9 cellular contexts compared by ENCODE assay signal in genomic region chrX:132292753-132293152, GRCh38.
DNase-seq lines count a peak whose midpoint lies in the region; ATAC-seq, FAIRE-seq and TF ChIP-seq lines count a peak whose summit lies in the region.
"Had no signal": no experiment of that assay in that cellular context is flagged by ENCODE, and none has a peak within 500 bp of the region (broad histone marks: within the 10 kb centered on the region; RNA-seq: fewer than 3 reads in every experiment).

No MANE protein-coding gene starts in this region.

- H3F3A ChIP-seq in Loucy (ENCODE audit: low read depth): no peaks in the 10 kb centered on the region

- H3K4me3 Mint-ChIP-seq in CD4-positive, alpha-beta T cell: no peak overlapping the region

- CTCF ChIA-PET in CD4-positive, alpha-beta T cell (lab: Charles Lee): interaction anchor here (0.9 to 2.0 kb wide), 6 partner anchors 10 to 342 kb away, joined by 3 to 11 read pairs (median 4); no protein-coding TSS in a partner anchor

- H3K4me3 ChIP-seq in Loucy (ENCODE audit: low read length, poor library complexity, severe bottlenecking): peak overlapping the region; percentile 32
- no peak overlapping the region for H3K4me3 ChIP-seq in bronchial epithelial cell (ENCODE audit: low read depth, low read length)
- H3K4me3 ChIP-seq in kidney epithelial cell (ENCODE audit: low read depth, low read length): no peak overlapping the region
- no peak overlapping the region for H3K4me3 ChIP-seq in tibial artery
- H3K4me3 ChIP-seq: SJSA1 had no signal

- peak overlapping the region; percentile 76 for H2AFZ ChIP-seq in Loucy (ENCODE audit: low read length)

- H3K27ac ChIP-seq in CD4-positive, alpha-beta T cell (ENCODE audit: low read depth, low read length): no peak overlapping the region
- H3K27ac ChIP-seq in tibial artery: no peak overlapping the region
- H3K27ac ChIP-seq: SJSA1 had no signal

- peak; percentile 47 for FAIRE-seq in bronchial epithelial cell (lab: Jason Lieb, UNC)

- H3K9ac ChIP-seq in Loucy (ENCODE audit: low read depth, low read length, poor library complexity, severe bottlenecking): no peak overlapping the region

- intact Hi-C loops in CD4-positive, alpha-beta T cell (cut with DNase I, micrococcal nuclease): loop anchor here (1.0 to 10.0 kb wide), 7 partner anchors 192 to 450 kb away; partner anchors contain the start of gene MBNL3 (in 1 of the 2)
- intact Hi-C loops in tibial artery (cut with DNase I; ENCODE audit: low total_unique reads): no loop called here

- H3K79me2 ChIP-seq in Loucy (ENCODE audit: insufficient read depth, low read length): no peaks in the 10 kb centered on the region

- H3K9me2 ChIP-seq in Loucy (replicated peaks; ENCODE audit: low read depth, low read length): no peaks in the 10 kb centered on the region

- H3K27me3 ChIP-seq in CD4-positive, alpha-beta T cell (ENCODE audit: control insufficient read depth, insufficient read depth, low read length): no peaks in the 10 kb centered on the region
- no peaks in the 10 kb centered on the region for H3K27me3 ChIP-seq in Loucy (ENCODE audit: insufficient read depth, low read length, poor library complexity, severe bottlenecking)
- no peaks in the 10 kb centered on the region for H3K27me3 ChIP-seq in bronchial epithelial cell (ENCODE audit: control insufficient read depth, insufficient read depth, low read length)
- H3K27me3 ChIP-seq in kidney epithelial cell (ENCODE audit: control insufficient read depth, insufficient read depth, low read length): no peaks in the 10 kb centered on the region
- H3K27me3 ChIP-seq in tibial artery: no peaks in the 10 kb centered on the region
- H3K27me3 ChIP-seq: SJSA1 had no signal

- H3K27me3 Mint-ChIP-seq in CD4-positive, alpha-beta T cell: no peaks in the 10 kb centered on the region

- H3K4me1 Mint-ChIP-seq in CD4-positive, alpha-beta T cell (ENCODE audit: low read depth): no peaks in the 10 kb centered on the region

- H3K9me3 Mint-ChIP-seq in CD4-positive, alpha-beta T cell: no peaks in the 10 kb centered on the region

- no peaks in the 10 kb centered on the region for H3K9me3 ChIP-seq in CD4-positive, alpha-beta T cell (ENCODE audit: control insufficient read depth, low read length)
- H3K9me3 ChIP-seq in Loucy (ENCODE audit: insufficient read depth, low read depth, low read length): no peaks in the 10 kb centered on the region
- peaks cover 0 to 10% (median 0%) of the 10 kb centered on the region in 3 donors for H3K9me3 ChIP-seq in tibial artery
- H3K9me3 ChIP-seq: SJSA1 had no signal

- peak; percentile 61 for TF ChIP-seq CTCF in CD4-positive, alpha-beta T cell (IDR thresholded peaks at IDR 0.05)
- TF ChIP-seq CTCF in Loucy (conservative IDR thresholded peaks at IDR 0.05; ENCODE audit: low read length) (peak; percentile 58), bronchial epithelial cell (IDR thresholded peaks at IDR 0.05; ENCODE audit: insufficient read depth, low read length, severe bottlenecking) (peak; percentile 45), kidney epithelial cell (IDR thresholded peaks at IDR 0.05; ENCODE audit: insufficient read depth, low read length, poor library complexity, severe bottlenecking) (peak; percentile 56), tibial artery (IDR thresholded peaks at IDR 0.05) (peak; percentile 36 to 46)

- H3K36me3 ChIP-seq in Loucy (ENCODE audit: insufficient read depth, low read length): no peaks in the 10 kb centered on the region
- H3K36me3 ChIP-seq in bronchial epithelial cell (ENCODE audit: control insufficient read depth, insufficient read depth, low read length): no peaks in the 10 kb centered on the region
- no peaks in the 10 kb centered on the region for H3K36me3 ChIP-seq in kidney epithelial cell (ENCODE audit: control insufficient read depth, insufficient read depth, low read length)
- no peaks in the 10 kb centered on the region for H3K36me3 ChIP-seq in tibial artery
- H3K36me3 ChIP-seq: SJSA1 had no signal

- no peak overlapping the region for H3K27ac Mint-ChIP-seq in CD4-positive, alpha-beta T cell

- peak in 4 of 10 experiments; percentile 0 to 9 (median 4) for DNase-seq in CD4-positive, alpha-beta T cell
- peak; percentile 45 for DNase-seq in bronchial epithelial cell (ENCODE audit: low read depth)
- peak; percentile 2 for DNase-seq in kidney epithelial cell (ENCODE audit: low read depth)
- DNase-seq in tibial artery: no peak
- DNase-seq in NOMO-1 treated with dmso at 0.1 percent for 144 hours (lab: John Stamatoyannopoulos, UW; ENCODE audit: unreplicated experiment): no peak
- DNase-seq in NCI-H187 (lab: John Stamatoyannopoulos, UW): no peak

- H4K20me1 ChIP-seq in Loucy (ENCODE audit: insufficient read depth, low read length, poor library complexity, severe bottlenecking): no peaks in the 10 kb centered on the region

- ATAC-seq in CD4-positive, alpha-beta T cell (ENCODE audit: poor library complexity): peak; percentile 43
- peak; percentile 89 for ATAC-seq in GM19395 (IDR thresholded peaks at IDR 0.05; ENCODE audit: unreplicated experiment)

- peak overlapping the region; percentile 55 for H3K4me2 ChIP-seq in Loucy (ENCODE audit: low read depth, low read length, poor library complexity, severe bottlenecking)

- H3K36me3 Mint-ChIP-seq in CD4-positive, alpha-beta T cell (ENCODE audit: low read depth): no peaks in the 10 kb centered on the region

- H3K4me1 ChIP-seq in Loucy (ENCODE audit: insufficient read depth, low read length, poor library complexity, severe bottlenecking) (no peaks in the 10 kb centered on the region), tibial artery (no peaks in the 10 kb centered on the region)
- H3K4me1 ChIP-seq: SJSA1 had no signal

- POLR2A ChIA-PET in CD4-positive, alpha-beta T cell (lab: Charles Lee): no interaction called here

Comparison
In these comparisons a context has a peak if more than half of its experiments do, and no peak if none do; other contexts are left out.
1. DNase-seq: peak in bronchial epithelial cell (single experiment) and kidney epithelial cell (single experiment); none in tibial artery (0 of 2), NOMO-1 treated with dmso at 0.1 percent for 144 hours (single experiment) and NCI-H187 (0 of 2).
2. Peak in every context shown above with its lines, with median percentiles within 50 percentile points of each other: CTCF ChIP-seq.